24 cellular contexts compared by ENCODE assay signal in genomic region chr14:67934851-67935250, GRCh38.
DNase-seq lines count a peak whose midpoint lies in the region; ATAC-seq, FAIRE-seq and TF ChIP-seq lines count a peak whose summit lies in the region.
"Had no signal": no experiment of that assay in that cellular context is flagged by ENCODE, and none has a peak within 500 bp of the region (broad histone marks: within the 10 kb centered on the region; RNA-seq: fewer than 3 reads in every experiment).

No MANE protein-coding gene starts in this region.

- H3K4me3 ChIP-seq in A549 (no peak overlapping the region), HUES6 (ENCODE audit: low read depth, low read length) (no peak overlapping the region), esophagus muscularis mucosa (no peak overlapping the region), prostate gland (no peak overlapping the region)
- H3K4me3 ChIP-seq: body of pancreas, colonic mucosa had no signal

- H3K4me3 Mint-ChIP-seq in Calu3 (ENCODE audit: low read depth, unreplicated experiment) = no peak overlapping the region
- H3K4me3 Mint-ChIP-seq: activated naive CD8-positive, alpha-beta T cell treated with anti-CD3 and anti-CD28 coated beads for 36 hours; effector memory CD8-positive, alpha-beta T cell had no signal

- H3K4me2 ChIP-seq in A549 = peak overlapping the region; percentile 66
- H3K4me2 ChIP-seq: KMS-11 had no signal

- POLR2A ChIA-PET in A549 (lab: Yijun Ruan, JAX) = interaction anchor here (0.7 to 1.1 kb wide), 2 partner anchors 854 to 858 kb away, joined by 4 to 13 read pairs; partner anchors contain the start of gene ZFP36L1

- CTCF ChIA-PET in A549 (lab: Yijun Ruan, JAX) = interaction anchor here (0.7 to 3.4 kb wide), 33 partner anchors 10 to 1433 kb away, joined by 3 to 51 read pairs (median 7); partner anchors contain the start of gene ZFP36L1
- CTCF ChIA-PET in Calu3 (lab: Charles Lee) = interaction anchor here (0.9 to 1.5 kb wide), 2 partner anchors 298 to 890 kb away, joined by 4 to 7 read pairs; no protein-coding TSS in a partner anchor

- H3K27ac ChIP-seq in A549 (peak overlapping the region; percentile 73 to 78), HUES6 (ENCODE audit: low read depth, low read length) (peak overlapping the region; percentile 52), esophagus muscularis mucosa (replicated peaks in 1 of 4) (peak overlapping the region; percentile 36 to 65 (median 60)), prostate gland (peak overlapping the region; percentile 17 to 55)
- H3K27ac ChIP-seq: colonic mucosa, KMS-11 had no signal

- no peaks in the 10 kb centered on the region for H3K27me3 ChIP-seq in HUES6 (ENCODE audit: control insufficient read depth, insufficient read depth, low read length)
- H3K27me3 ChIP-seq in esophagus muscularis mucosa = no peaks in the 10 kb centered on the region
- H3K27me3 ChIP-seq in prostate gland (replicated peaks; ENCODE audit: insufficient read depth) = no peaks in the 10 kb centered on the region
- H3K27me3 ChIP-seq: BE2C, body of pancreas, colonic mucosa had no signal

- TF ChIP-seq CTCF in A549 (IDR thresholded peaks at IDR 0.05) (no peak), esophagus muscularis mucosa (IDR thresholded peaks at IDR 0.05) (no peak), prostate gland (IDR thresholded peaks at IDR 0.05) (no peak), Calu3 (IDR thresholded peaks at IDR 0.05; ENCODE audit: unreplicated experiment) (no peak)

- H3K36me3 Mint-ChIP-seq in Calu3 (ENCODE audit: insufficient read depth, unreplicated experiment) = no peaks in the 10 kb centered on the region

- peaks cover 13% of the 10 kb centered on the region for H3K4me1 ChIP-seq in A549
- H3K4me1 ChIP-seq in HUES6 (ENCODE audit: control insufficient read depth, insufficient read depth, low read length) = peaks cover 62% of the 10 kb centered on the region
- H3K4me1 ChIP-seq in esophagus muscularis mucosa = peaks cover 12 to 21% (median 14%) of the 10 kb centered on the region in 4 donors
- peaks cover 2% of the 10 kb centered on the region for H3K4me1 ChIP-seq in prostate gland (replicated peaks)
- H3K4me1 ChIP-seq: BE2C, colonic mucosa had no signal

- peaks cover 9% of the 10 kb centered on the region for H3K4me1 Mint-ChIP-seq in Calu3 (ENCODE audit: low read depth, unreplicated experiment)

- no peak for FAIRE-seq in A549 (lab: Jason Lieb, UNC)
- FAIRE-seq: small intestine had no signal

- DNase-seq in A549 (ENCODE audit: low read depth in 1 of 2, low spot score in 1 of 2) = no peak
- DNase-seq in esophagus muscularis mucosa (ENCODE audit: extremely low spot score) = no peak
- no peak for DNase-seq in prostate gland (ENCODE audit: low spot score)
- no peak for DNase-seq in DMS 273 (lab: John Stamatoyannopoulos, UW; ENCODE audit: unreplicated experiment)
- no peak for DNase-seq in Calu3
- no peak for DNase-seq in anterior cingulate cortex (lab: John Stamatoyannopoulos, UW)
- DNase-seq: activated CD4-positive, alpha-beta T cell treated with anti-CD3 and anti-CD28 coated beads, Interleukin-2, amount 50 U/mL, for 1 hour; activated naive CD8-positive, alpha-beta T cell treated with anti-CD3 and anti-CD28 coated beads for 36 hours; BE2C; body of pancreas; Caco-2; colonic mucosa; effector memory CD8-positive, alpha-beta T cell; GOT3; left colon; NCI-H1694 treated with DMSO at 0.1 percent for 48 hours; NCI-H69; small intestine; stimulated activated naive CD4-positive, alpha-beta T cell had no signal

- no peak for TF ChIP-seq RAD21 in A549 (conservative IDR thresholded peaks at IDR 0.05 in 1 of 2, IDR thresholded peaks at IDR 0.05 in 1 of 2)

- H3K9me3 ChIP-seq in A549 (peaks cover 7% of the 10 kb centered on the region; the same call in 1 of the 3 replicates), HUES6 (ENCODE audit: control insufficient read depth, insufficient read depth, low read depth, low read length) (peaks cover 7% of the 10 kb centered on the region; the same call in 1 of the 2 replicates), esophagus muscularis mucosa (peaks cover 0 to 11% (median 7%) of the 10 kb centered on the region in 4 donors), prostate gland (no peaks in the 10 kb centered on the region)
- H3K9me3 ChIP-seq: BE2C, body of pancreas, Caco-2, colonic mucosa had no signal

- no peak for TF ChIP-seq EP300 in A549 (IDR thresholded peaks at IDR 0.05)
- TF ChIP-seq EP300 in esophagus muscularis mucosa (IDR thresholded peaks at IDR 0.05) = no peak

- BruUV-seq in Calu3 (replicated peaks; lab: Mats Ljungman, UMichigan) = no TSS peak

- TF ChIP-seq POLR2A in A549 (IDR thresholded peaks at IDR 0.05; ENCODE audit: low read length) (no peak), esophagus muscularis mucosa (IDR thresholded peaks at IDR 0.05; ENCODE audit: low read depth) (no peak), prostate gland (IDR thresholded peaks at IDR 0.05) (no peak)

- ATAC-seq in A549 = peak in 1 of 2 experiments; percentile 23; a peak in 2 of 6 replicates
- ATAC-seq in HG02678 (IDR thresholded peaks at IDR 0.05; ENCODE audit: unreplicated experiment) = no peak
- ATAC-seq: body of pancreas; effector memory CD8-positive, alpha-beta T cell had no signal

- H3K9ac ChIP-seq in HUES6 (ENCODE audit: low read length) = peak overlapping the region; percentile 44
- H3K9ac ChIP-seq: KMS-11 had no signal

- H3K27ac Mint-ChIP-seq in Calu3 (ENCODE audit: unreplicated experiment) = no peak overlapping the region
- H3K27ac Mint-ChIP-seq: activated naive CD8-positive, alpha-beta T cell treated with anti-CD3 and anti-CD28 coated beads for 36 hours; activated T-helper 2 cell treated with anti-CD3 and anti-CD28 coated beads, Interferon-gamma antibody, Interleukin-2, Interleukin-4, amounts not matched to agents 10 μg/mL and 5 μg/mL and 100 μg/mL, durations not matched to agents 14 hours and 24 hours and 36 hours; effector memory CD8-positive, alpha-beta T cell had no signal

- intact Hi-C loops in esophagus muscularis mucosa (cut with DNase I) = loop anchor here (2.0 to 10.0 kb wide), 3 partner anchors 590 to 882 kb away; no protein-coding TSS in a partner anchor
- intact Hi-C loops in prostate gland (cut with DNase I) = loop anchor here (2.0 kb wide), 1 partner anchor 882 kb away; no protein-coding TSS in a partner anchor
- intact Hi-C loops in Calu3 (cut with micrococcal nuclease; ENCODE audit: unreplicated experiment) = loop anchor here (2.0 to 5.0 kb wide), 3 partner anchors 372 to 907 kb away; no protein-coding TSS in a partner anchor

- H3K36me3 ChIP-seq in HUES6 (ENCODE audit: control insufficient read depth, insufficient read depth, low read length) = no peaks in the 10 kb centered on the region
- no peaks in the 10 kb centered on the region for H3K36me3 ChIP-seq in esophagus muscularis mucosa
- no peaks in the 10 kb centered on the region for H3K36me3 ChIP-seq in prostate gland
- H3K36me3 ChIP-seq: BE2C, colonic mucosa had no signal

- 96% methylated on average over 1 of the region's 1 CpG for WGBS in A549 (ENCODE audit: missing lambda C conversion rate)
- WGBS in esophagus muscularis mucosa = 100% methylated on average over 1 of the region's 1 CpG
- 94% methylated on average over 1 of the region's 1 CpG for WGBS in prostate gland

- no peaks in the 10 kb centered on the region for H3K9me3 Mint-ChIP-seq in Calu3 (ENCODE audit: low read depth, unreplicated experiment)
- H3K9me3 Mint-ChIP-seq: effector memory CD8-positive, alpha-beta T cell had no signal

- H3K27me3 Mint-ChIP-seq in Calu3 (ENCODE audit: unreplicated experiment) = no peaks in the 10 kb centered on the region
- H3K27me3 Mint-ChIP-seq: activated naive CD8-positive, alpha-beta T cell treated with anti-CD3 and anti-CD28 coated beads for 36 hours; effector memory CD8-positive, alpha-beta T cell; progenitor cell of endocrine pancreas had no signal

TF ChIP-seq in A549, 52 proteins besides CTCF, POLR2A, EP300 and RAD21:
- TF ChIP-seq REST (IDR thresholded peaks at IDR 0.05) (no peak), ATOH8 (CRISPR knock-in tag; IDR thresholded peaks at IDR 0.05; ENCODE audit: low read depth) (no peak), TFCP2L1 (CRISPR knock-in tag; IDR thresholded peaks at IDR 0.05) (no peak), RNF2 (IDR thresholded peaks at IDR 0.05; ENCODE audit: borderline replicate concordance, low read depth) (no peak), POLR2AphosphoS2 (conservative IDR thresholded peaks at IDR 0.05; ENCODE audit: low read length) (no peak), KDM1A (IDR thresholded peaks at IDR 0.05; ENCODE audit: low read depth) (no peak)
